17 cellular contexts compared by ENCODE assay signal in the genomic region with DNA sequence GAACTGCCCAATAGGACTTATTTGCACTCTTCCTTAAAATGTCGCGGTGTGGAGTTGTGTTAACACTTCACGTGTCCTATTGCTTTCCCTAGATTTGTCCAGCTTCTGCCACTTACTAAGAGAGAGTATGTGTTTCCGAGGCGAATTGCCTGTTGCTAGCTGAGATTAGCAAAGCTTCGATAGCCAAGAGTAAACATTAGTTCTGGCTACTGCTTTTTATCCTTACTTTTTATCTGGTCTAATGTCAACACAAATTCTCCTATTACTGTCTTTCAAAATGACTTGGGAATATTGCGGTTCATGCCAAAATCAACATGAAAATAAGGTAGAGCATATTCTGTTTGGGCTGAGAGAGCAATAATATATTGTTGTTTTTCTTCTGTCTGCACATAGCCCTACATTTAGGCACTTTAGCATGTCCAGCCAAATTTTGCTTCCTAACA.
DNase-seq lines count a peak whose midpoint lies in the region; ATAC-seq and TF ChIP-seq lines count a peak whose summit lies in the region.
"Had no signal": no experiment of that assay in that cellular context is flagged by ENCODE, and none has a peak within 500 bp of the region (broad histone marks: within the 10 kb centered on the region; RNA-seq: fewer than 3 reads in every experiment).

No MANE protein-coding gene starts in this region.

- TF ChIP-seq CTCF in fibroblast of the aortic adventitia (IDR thresholded peaks at IDR 0.05; ENCODE audit: insufficient read depth, low read length) = no peak

- no peak overlapping the region for H3K4me3 ChIP-seq in fibroblast of the aortic adventitia (ENCODE audit: low read depth, low read length)
- H3K4me3 ChIP-seq: dorsolateral prefrontal cortex, neural progenitor cell had no signal

- intact Hi-C loops in head of caudate nucleus (cut with DNase I) = no loop called here

- peak; percentile 36 for ATAC-seq in SK-N-SH treated with all-trans-retinoic acid at 6 μM for 48 hours
- no peak for ATAC-seq in HG02763 (IDR thresholded peaks at IDR 0.05; ENCODE audit: unreplicated experiment)
- ATAC-seq in GM21723 (IDR thresholded peaks at IDR 0.05; ENCODE audit: unreplicated experiment) = no peak
- no peak for ATAC-seq in HG03175 (IDR thresholded peaks at IDR 0.05; ENCODE audit: unreplicated experiment)
- ATAC-seq: stimulated activated naive CD8-positive, alpha-beta T cell treated with anti-CD3 and anti-CD28 coated beads, Interleukin-15, amount 100 ng/mL, for 72 hours had no signal

- DNase-seq in A172 (ENCODE audit: low spot score) (peak; percentile 57), HT1080 (ENCODE audit: low read depth) (peak; percentile 64), fibroblast of the aortic adventitia (ENCODE audit: low read depth) (peak; percentile 17), head of caudate nucleus (no peak)
- DNase-seq: activated CD4-positive, alpha-beta memory T cell treated with anti-CD3 and anti-CD28 coated beads, Interleukin-2, amount 10 ng/mL, durations not matched to agents 7 days and 5 days; anterior cingulate cortex; dorsolateral prefrontal cortex; NCI-H1694; NCI-H82; SHP77 treated with DMSO at 0.1 percent for 48 hours; small intestine; stimulated activated naive CD8-positive, alpha-beta T cell treated with anti-CD3 and anti-CD28 coated beads, Interleukin-15, amount 100 ng/mL, for 72 hours had no signal

TF ChIP-seq in SK-N-SH treated with all-trans-retinoic acid at 6 μM for 48 hours, 23 proteins besides CTCF, POLR2A, EP300 and RAD21:
- TF ChIP-seq ZNF70 (CRISPR knock-in tag; IDR thresholded peaks at IDR 0.05) = no peak
TF ChIP-seq in SK-N-SH treated with all-trans-retinoic acid at 6 μM for 48 hours: peak in this region for 0.

Comparison
In these comparisons a context has a peak if more than half of its experiments do, and no peak if none do; other contexts are left out.
1. DNase-seq: peak in A172 (single experiment), HT1080 (single experiment) and fibroblast of the aortic adventitia (single experiment); none in head of caudate nucleus (0 of 42).